Comparison of ENCODE assay signal across 8 cellular contexts in the genomic region with DNA sequence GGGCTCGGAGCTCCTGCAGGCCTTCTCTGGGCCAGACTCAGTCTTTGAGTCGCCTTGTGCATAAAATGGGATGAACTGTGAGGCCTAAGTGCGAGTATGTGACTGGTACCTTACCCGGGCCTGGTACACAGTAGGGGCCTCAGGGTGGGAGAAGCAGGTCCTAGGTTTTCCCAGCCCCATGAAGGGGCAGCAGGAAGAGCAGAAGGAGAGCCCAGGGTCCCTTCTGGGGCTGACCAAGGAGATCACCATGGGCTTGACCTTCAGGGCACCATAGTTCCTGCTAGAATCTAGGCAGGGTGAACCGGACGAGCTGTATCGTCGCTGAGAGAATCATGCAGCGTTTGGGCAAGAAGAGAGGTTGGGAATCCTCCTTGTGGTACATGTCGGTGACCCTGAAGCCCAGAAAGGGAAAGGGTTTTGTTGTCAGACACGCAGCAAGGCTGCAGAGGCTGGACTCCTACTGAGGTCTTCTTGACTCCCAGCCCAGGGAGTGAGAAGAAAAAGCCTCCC. TPM values are rescaled to one million over a fixed set of nuclear protein-coding genes. Genes with fewer than 3 reads are reported as not detected.
DNase-seq lines count a peak whose midpoint lies in the region; FAIRE-seq and TF ChIP-seq lines count a peak whose summit lies in the region.

No MANE protein-coding gene starts in this region.

- H3K27ac ChIP-seq in keratinocyte (ENCODE audit: control insufficient read depth, insufficient read depth, low read length) (no peak overlapping the region), thyroid gland (peak overlapping the region; percentile 93 to 97 (median 97))

- peaks cover 32% of the 10 kb centered on the region for H3K4me1 ChIP-seq in keratinocyte (ENCODE audit: control insufficient read depth, extremely low read depth, insufficient read depth, low read length)
- peaks cover 28 to 62% of the 10 kb centered on the region in 2 donors for H3K4me1 ChIP-seq in thyroid gland

- FAIRE-seq in keratinocyte (lab: Jason Lieb, UNC) = no peak

- H4K20me1 ChIP-seq in keratinocyte (ENCODE audit: control insufficient read depth, extremely low read depth, insufficient read depth, low read length) = no peaks in the 10 kb centered on the region

- CTCF ChIA-PET in HEK293T (lab: Yijun Ruan, JAX) = interaction anchor here (1.2 kb wide), 1 partner anchor 19 kb away, joined by 3 read pairs; no protein-coding TSS in a partner anchor

- H3K9me3 Mint-ChIP-seq in activated CD4-positive, alpha-beta T cell treated with anti-CD3 and anti-CD28 coated beads, Interleukin-2, amount 10 ng/mL, durations not matched to agents 24 days and 14 days = no peaks in the 10 kb centered on the region
- H3K9me3 Mint-ChIP-seq in activated T-helper 1 cell treated with anti-CD3 and anti-CD28 coated beads, Interleukin-12 subunit alpha, Interleukin-12 subunit beta, Interleukin-2, Interleukin-4 antibody, amounts not matched to agents 30 ng/mL and 10 ng/mL and 1 ng/mL, durations not matched to agents 14 hours and 24 hours and 36 hours = no peaks in the 10 kb centered on the region

- DNase-seq in activated CD4-positive, alpha-beta T cell treated with anti-CD3 and anti-CD28 coated beads, Interleukin-2, amount 10 ng/mL, durations not matched to agents 24 days and 14 days = no peak
- no peak for DNase-seq in activated CD4-positive, alpha-beta T cell treated with anti-CD3 and anti-CD28 coated beads, Interleukin-2, amount 50 U/mL, for 4 hours
- no peak for DNase-seq in activated T-helper 1 cell treated with anti-CD3 and anti-CD28 coated beads, Interleukin-12 subunit alpha, Interleukin-12 subunit beta, Interleukin-2, Interleukin-4 antibody, amounts not matched to agents 30 ng/mL and 10 ng/mL and 1 ng/mL, durations not matched to agents 14 hours and 24 hours and 36 hours (ENCODE audit: low spot score)
- no peak for DNase-seq in keratinocyte (ENCODE audit: low read depth, low spot score)
- DNase-seq in thyroid gland = no peak
- DNase-seq in HEK293T (ENCODE audit: extremely low spot score) = no peak
- no peak for DNase-seq in NCI-H2227 treated with DMSO at 0.1 percent for 48 hours (lab: John Stamatoyannopoulos, UW)
- no peak for DNase-seq in NCI-H748 treated with DMSO at 0.1 percent for 48 hours (lab: John Stamatoyannopoulos, UW)

- H3K9me3 ChIP-seq in keratinocyte (ENCODE audit: control insufficient read depth, low read depth, low read length) = no peaks in the 10 kb centered on the region
- H3K9me3 ChIP-seq in thyroid gland = no peaks in the 10 kb centered on the region

- peaks cover 51% of the 10 kb centered on the region for H3K4me1 Mint-ChIP-seq in activated CD4-positive, alpha-beta T cell treated with anti-CD3 and anti-CD28 coated beads, Interleukin-2, amount 10 ng/mL, durations not matched to agents 24 days and 14 days
- H3K4me1 Mint-ChIP-seq in activated T-helper 1 cell treated with anti-CD3 and anti-CD28 coated beads, Interleukin-12 subunit alpha, Interleukin-12 subunit beta, Interleukin-2, Interleukin-4 antibody, amounts not matched to agents 30 ng/mL and 10 ng/mL and 1 ng/mL, durations not matched to agents 14 hours and 24 hours and 36 hours (ENCODE audit: low read depth) = peaks cover 65% of the 10 kb centered on the region

- H3K27me3 ChIP-seq in keratinocyte (ENCODE audit: control insufficient read depth, extremely low read depth, insufficient read depth, low read length) (no peaks in the 10 kb centered on the region), thyroid gland (no peaks in the 10 kb centered on the region)

- H3K9ac ChIP-seq in keratinocyte (ENCODE audit: control insufficient read depth, extremely low read depth, insufficient read depth, low read length) = no peak overlapping the region

- no peaks in the 10 kb centered on the region for H3K9me1 ChIP-seq in keratinocyte (ENCODE audit: control insufficient read depth, extremely low read depth, insufficient read depth, low read length)

- WGBS in thyroid gland, 2 donors = 80 to 89% methylated on average over 9 to 10 of the region's 11 CpGs

- peaks cover 36% of the 10 kb centered on the region for H3K36me3 Mint-ChIP-seq in activated CD4-positive, alpha-beta T cell treated with anti-CD3 and anti-CD28 coated beads, Interleukin-2, amount 10 ng/mL, durations not matched to agents 24 days and 14 days (ENCODE audit: low read depth)
- peaks cover 33% of the 10 kb centered on the region for H3K36me3 Mint-ChIP-seq in activated T-helper 1 cell treated with anti-CD3 and anti-CD28 coated beads, Interleukin-12 subunit alpha, Interleukin-12 subunit beta, Interleukin-2, Interleukin-4 antibody, amounts not matched to agents 30 ng/mL and 10 ng/mL and 1 ng/mL, durations not matched to agents 14 hours and 24 hours and 36 hours (ENCODE audit: low read depth)

- peaks cover 3 to 18% of the 10 kb centered on the region in 2 experiments for H3K36me3 ChIP-seq in keratinocyte (ENCODE audit: control insufficient read depth in 2 of 2, extremely low read depth in 1 of 2, insufficient read depth in 2 of 2, low read length in 2 of 2)
- H3K36me3 ChIP-seq in thyroid gland = peaks cover 9 to 10% of the 10 kb centered on the region in 2 donors

- peak overlapping the region; percentile 83 for H3K27ac Mint-ChIP-seq in activated CD4-positive, alpha-beta T cell treated with anti-CD3 and anti-CD28 coated beads, Interleukin-2, amount 10 ng/mL, durations not matched to agents 24 days and 14 days
- H3K27ac Mint-ChIP-seq in activated T-helper 1 cell treated with anti-CD3 and anti-CD28 coated beads, Interleukin-12 subunit alpha, Interleukin-12 subunit beta, Interleukin-2, Interleukin-4 antibody, amounts not matched to agents 30 ng/mL and 10 ng/mL and 1 ng/mL, durations not matched to agents 14 hours and 24 hours and 36 hours = peak overlapping the region; percentile 86

- H3K4me3 Mint-ChIP-seq in activated CD4-positive, alpha-beta T cell treated with anti-CD3 and anti-CD28 coated beads, Interleukin-2, amount 10 ng/mL, durations not matched to agents 24 days and 14 days = peak overlapping the region; percentile 91
- peak overlapping the region; percentile 76 for H3K4me3 Mint-ChIP-seq in activated T-helper 1 cell treated with anti-CD3 and anti-CD28 coated beads, Interleukin-12 subunit alpha, Interleukin-12 subunit beta, Interleukin-2, Interleukin-4 antibody, amounts not matched to agents 30 ng/mL and 10 ng/mL and 1 ng/mL, durations not matched to agents 14 hours and 24 hours and 36 hours

- H3K79me2 ChIP-seq in keratinocyte (ENCODE audit: control insufficient read depth, insufficient read depth, low read length) = peaks cover 29% of the 10 kb centered on the region

- H2AFZ ChIP-seq in keratinocyte (ENCODE audit: control insufficient read depth, low read length) = peak overlapping the region; percentile 3

- H3K4me3 ChIP-seq in keratinocyte (ENCODE audit: control insufficient read depth in 2 of 3, extremely low read depth in 1 of 3, insufficient read depth in 2 of 3, low read depth in 1 of 3, low read length in 3 of 3) (peak overlapping the region in 1 of 3 experiments; percentile 62), thyroid gland (replicated peaks in 1 of 3) (peak overlapping the region in 1 of 3 donors; percentile 61)

- H3K27me3 Mint-ChIP-seq in activated CD4-positive, alpha-beta T cell treated with anti-CD3 and anti-CD28 coated beads, Interleukin-2, amount 10 ng/mL, durations not matched to agents 24 days and 14 days = no peaks in the 10 kb centered on the region
- no peaks in the 10 kb centered on the region for H3K27me3 Mint-ChIP-seq in activated T-helper 1 cell treated with anti-CD3 and anti-CD28 coated beads, Interleukin-12 subunit alpha, Interleukin-12 subunit beta, Interleukin-2, Interleukin-4 antibody, amounts not matched to agents 30 ng/mL and 10 ng/mL and 1 ng/mL, durations not matched to agents 14 hours and 24 hours and 36 hours (ENCODE audit: insufficient read depth)

- POLR2A ChIA-PET in HEK293T (lab: Yijun Ruan, JAX) = interaction anchor here (0.5 to 2.9 kb wide), 17 partner anchors 8 to 1318 kb away, joined by 3 to 17 read pairs (median 4); partner anchors contain the start of genes COL23A1, HNRNPAB and RUFY1

- TF ChIP-seq CTCF in keratinocyte (optimal IDR thresholded peaks at IDR 0.05 in 1 of 3, IDR thresholded peaks at IDR 0.05 in 1 of 3, conservative IDR thresholded peaks at IDR 0.05 in 1 of 3; ENCODE audit: extremely low read depth in 1 of 3, insufficient read depth in 2 of 3, low read length in 3 of 3) (no peak), thyroid gland (IDR thresholded peaks at IDR 0.05) (no peak)

- no peak for TF ChIP-seq POLR2A in thyroid gland (IDR thresholded peaks at IDR 0.05)

- H3K4me2 ChIP-seq in keratinocyte (ENCODE audit: control insufficient read depth, extremely low read depth, insufficient read depth, low read depth, low read length) = peak overlapping the region; percentile 20

- intact Hi-C loops in activated CD4-positive, alpha-beta T cell treated with anti-CD3 and anti-CD28 coated beads, Interleukin-2, amount 10 ng/mL, durations not matched to agents 24 days and 14 days (cut with micrococcal nuclease) = loop anchor here (2.0 to 10.0 kb wide), 3 partner anchors 28 to 1322 kb away; partner anchors contain the start of genes CLK4, HNRNPAB and RUFY1
- intact Hi-C loops in activated T-helper 1 cell treated with anti-CD3 and anti-CD28 coated beads, Interleukin-12 subunit alpha, Interleukin-12 subunit beta, Interleukin-2, Interleukin-4 antibody, amounts not matched to agents 30 ng/mL and 10 ng/mL and 1 ng/mL, durations not matched to agents 14 hours and 24 hours and 36 hours (cut with micrococcal nuclease) = loop anchor here (1.0 to 10.0 kb wide), 6 partner anchors 29 to 1572 kb away; partner anchors contain the start of genes CLK4, HNRNPAB, HNRNPH1 and MGAT4B
- intact Hi-C loops in thyroid gland (cut with DNase I) = loop anchor here (5.0 kb wide), 1 partner anchor 359 kb away; the partner anchor contains the start of gene COL23A1

- dilution Hi-C loops in keratinocyte (cut with MboI; ENCODE audit: extremely low pct_ligation_motif_present, low sequenced_read_pairs) = no loop called here

RNA-seq across cellular contexts. Expression of gene PHYKPL, which starts 0.4 kb away (rescaled TPM):
- total RNA-seq in activated CD4-positive, alpha-beta T cell treated with anti-CD3 and anti-CD28 coated beads, Interleukin-2, amount 10 ng/mL, durations not matched to agents 24 days and 14 days = 77.8 and 85.9 TPM in 2 replicates
- 84.4 and 86.7 TPM in 2 replicates for total RNA-seq in activated T-helper 1 cell treated with anti-CD3 and anti-CD28 coated beads, Interleukin-12 subunit alpha, Interleukin-12 subunit beta, Interleukin-2, Interleukin-4 antibody, amounts not matched to agents 30 ng/mL and 10 ng/mL and 1 ng/mL, durations not matched to agents 14 hours and 24 hours and 36 hours
- polyA plus RNA-seq in keratinocyte = 27.6 to 53.5 TPM (median 38.8 TPM) in 3 replicates
- 28.6 TPM for polyA plus RNA-seq in keratinocyte (2011; ENCODE audit: low read depth)
- polyA plus RNA-seq in keratinocyte (2011; cell fraction: cytosol; rRNA removed) = 18.7 and 26.0 TPM in 2 replicates
- polyA plus RNA-seq in keratinocyte (2011; cell fraction: nucleus; rRNA removed) = 125 and 140 TPM in 2 replicates
- polyA plus RNA-seq in keratinocyte (2012; ENCODE audit: low replicate concordance) = 24.6 and 30.8 TPM in 2 replicates
- polyA minus RNA-seq in keratinocyte = 51.8 to 71.0 TPM (median 56.9 TPM) in 3 replicates
- polyA minus RNA-seq in keratinocyte (2011; cell fraction: cytosol; rRNA and poly(A)+ RNA removed) = 24.0 TPM
- 46.8 and 59.5 TPM in 2 replicates for polyA minus RNA-seq in keratinocyte (2011; cell fraction: nucleus; rRNA and poly(A)+ RNA removed)
- total RNA-seq in thyroid gland = 10 to 100 TPM; 61.7 to 90.9 (median 76.0) TPM

RNA-seq across cellular contexts. Expression of gene HNRNPAB, which starts 28.6 kb away (rescaled TPM):
- total RNA-seq in activated CD4-positive, alpha-beta T cell treated with anti-CD3 and anti-CD28 coated beads, Interleukin-2, amount 10 ng/mL, durations not matched to agents 24 days and 14 days = 492 and 507 TPM in 2 replicates
- 459 and 472 TPM in 2 replicates for total RNA-seq in activated T-helper 1 cell treated with anti-CD3 and anti-CD28 coated beads, Interleukin-12 subunit alpha, Interleukin-12 subunit beta, Interleukin-2, Interleukin-4 antibody, amounts not matched to agents 30 ng/mL and 10 ng/mL and 1 ng/mL, durations not matched to agents 14 hours and 24 hours and 36 hours
- 102 to 161 TPM (median 146 TPM) in 3 replicates for polyA plus RNA-seq in keratinocyte
- 142 TPM for polyA plus RNA-seq in keratinocyte (2011; ENCODE audit: low read depth)
- 106 and 125 TPM in 2 replicates for polyA plus RNA-seq in keratinocyte (2011; cell fraction: cytosol; rRNA removed)
- 105 and 124 TPM in 2 replicates for polyA plus RNA-seq in keratinocyte (2011; cell fraction: nucleus; rRNA removed)
- 98.8 and 167 TPM in 2 replicates for polyA plus RNA-seq in keratinocyte (2012; ENCODE audit: low replicate concordance)
- 37.9 to 59.2 TPM (median 53.2 TPM) in 3 replicates for polyA minus RNA-seq in keratinocyte
- polyA minus RNA-seq in keratinocyte (2011; cell fraction: cytosol; rRNA and poly(A)+ RNA removed) = 85.0 TPM
- 24.6 and 33.4 TPM in 2 replicates for polyA minus RNA-seq in keratinocyte (2011; cell fraction: nucleus; rRNA and poly(A)+ RNA removed)
- 100 to 1,000 TPM in 2 of 4 donors, 10 to 100 TPM in 2; 65.0 to 111 (median 90.4) TPM for total RNA-seq in thyroid gland

RNA-seq across cellular contexts. Expression of gene GMCL2, which starts 45.8 kb away (rescaled TPM):
- total RNA-seq in activated CD4-positive, alpha-beta T cell treated with anti-CD3 and anti-CD28 coated beads, Interleukin-2, amount 10 ng/mL, durations not matched to agents 24 days and 14 days = 0.07 TPM in 1 of 2 replicates, not detected in the other
- total RNA-seq in activated T-helper 1 cell treated with anti-CD3 and anti-CD28 coated beads, Interleukin-12 subunit alpha, Interleukin-12 subunit beta, Interleukin-2, Interleukin-4 antibody, amounts not matched to agents 30 ng/mL and 10 ng/mL and 1 ng/mL, durations not matched to agents 14 hours and 24 hours and 36 hours = not detected in 2 replicates
- polyA plus RNA-seq in keratinocyte = not detected in 3 replicates
- polyA plus RNA-seq in keratinocyte (2011; ENCODE audit: low read depth) = not detected
- polyA plus RNA-seq in keratinocyte (2011; cell fraction: cytosol; rRNA removed) = not detected in 2 replicates
- polyA plus RNA-seq in keratinocyte (2011; cell fraction: nucleus; rRNA removed) = not detected in 2 replicates
- polyA plus RNA-seq in keratinocyte (2012; ENCODE audit: low replicate concordance) = not detected in 2 replicates
- not detected in 3 replicates for polyA minus RNA-seq in keratinocyte
- not detected for polyA minus RNA-seq in keratinocyte (2011; cell fraction: cytosol; rRNA and poly(A)+ RNA removed)
- polyA minus RNA-seq in keratinocyte (2011; cell fraction: nucleus; rRNA and poly(A)+ RNA removed) = not detected in 2 replicates
- total RNA-seq in thyroid gland = not detected
